Comparison of ENCODE assay signal across 1 cellular context in the genomic region with DNA sequence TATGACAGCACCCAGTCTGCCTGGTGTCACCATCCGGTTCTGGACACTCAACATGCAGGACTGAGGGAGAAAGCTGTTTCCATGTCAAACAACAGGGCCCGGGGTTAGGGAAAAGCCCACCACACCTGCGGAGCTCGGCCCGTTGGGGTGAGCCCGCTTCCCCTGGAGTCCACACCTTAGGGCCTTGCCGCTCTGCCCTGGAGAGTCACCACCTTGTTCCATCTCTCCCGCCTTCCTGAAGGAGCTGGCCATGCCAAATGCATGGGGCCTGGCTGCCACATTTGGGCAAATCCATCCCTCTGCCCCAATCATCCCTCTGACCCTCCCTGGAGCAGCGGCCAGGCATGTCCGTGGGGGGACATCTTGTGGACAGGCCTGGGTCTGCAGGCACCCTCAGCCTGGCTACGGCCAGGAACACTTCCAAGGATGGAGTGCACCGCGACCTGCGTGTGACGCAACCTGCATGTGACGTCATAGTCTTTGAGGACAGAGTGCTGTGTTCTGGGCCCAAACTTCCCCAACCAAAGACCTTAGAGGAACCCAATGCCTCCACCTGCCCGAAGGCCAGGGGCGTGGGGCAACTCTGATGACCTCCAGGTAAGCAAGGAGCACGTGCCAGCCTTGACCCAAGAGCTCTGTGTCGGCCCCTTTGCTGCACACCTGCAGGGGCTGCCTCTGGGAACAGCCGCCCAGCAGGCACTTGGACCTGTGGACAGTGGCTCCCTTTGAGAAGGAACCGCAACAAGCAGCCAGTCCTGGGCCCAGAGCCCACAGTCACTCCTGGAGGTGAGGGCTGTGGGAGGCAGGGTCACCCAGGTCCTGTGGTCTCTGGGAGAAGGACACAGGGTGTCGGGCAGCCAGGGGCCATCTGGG.
TF ChIP-seq lines count a peak whose summit lies in the region.

No MANE protein-coding gene starts in this region.

TF ChIP-seq in H1, 55 proteins besides CTCF, POLR2A, EP300 and RAD21:
- TF ChIP-seq TCF12 (IDR thresholded peaks at IDR 0.05; ENCODE audit: low read depth, low read length) (no peak), RFX5 (IDR thresholded peaks at IDR 0.05; ENCODE audit: borderline replicate concordance, low read depth, low read length) (no peak), RXRA (IDR thresholded peaks at IDR 0.05; ENCODE audit: insufficient read depth, low read depth, low read length) (no peak), TAF7 (optimal IDR thresholded peaks at IDR 0.05; ENCODE audit: borderline replicate concordance, low read depth, low read length) (no peak), CREB1 (IDR thresholded peaks at IDR 0.05) (0 out of 2 replicates have a peak, but pooled peaks have one; percentile 22), CHD2 (IDR thresholded peaks at IDR 0.05; ENCODE audit: low read length) (no peak), NRF1 (IDR thresholded peaks at IDR 0.05; ENCODE audit: low read depth, low read length) (no peak), ZNF274 (IDR thresholded peaks at IDR 0.05; ENCODE audit: borderline replicate concordance, extremely low read depth, low read length) (no peak), TEAD4 (IDR thresholded peaks at IDR 0.05; ENCODE audit: low read depth, low read length) (no peak), CEBPB (IDR thresholded peaks at IDR 0.05; ENCODE audit: low read depth, low read length) (peak; percentile 91), SP2 (IDR thresholded peaks at IDR 0.05; ENCODE audit: low read length) (no peak), JUND (IDR thresholded peaks at IDR 0.05; ENCODE audit: low read length) (no peak)
- TF ChIP-seq, protein P1, sequence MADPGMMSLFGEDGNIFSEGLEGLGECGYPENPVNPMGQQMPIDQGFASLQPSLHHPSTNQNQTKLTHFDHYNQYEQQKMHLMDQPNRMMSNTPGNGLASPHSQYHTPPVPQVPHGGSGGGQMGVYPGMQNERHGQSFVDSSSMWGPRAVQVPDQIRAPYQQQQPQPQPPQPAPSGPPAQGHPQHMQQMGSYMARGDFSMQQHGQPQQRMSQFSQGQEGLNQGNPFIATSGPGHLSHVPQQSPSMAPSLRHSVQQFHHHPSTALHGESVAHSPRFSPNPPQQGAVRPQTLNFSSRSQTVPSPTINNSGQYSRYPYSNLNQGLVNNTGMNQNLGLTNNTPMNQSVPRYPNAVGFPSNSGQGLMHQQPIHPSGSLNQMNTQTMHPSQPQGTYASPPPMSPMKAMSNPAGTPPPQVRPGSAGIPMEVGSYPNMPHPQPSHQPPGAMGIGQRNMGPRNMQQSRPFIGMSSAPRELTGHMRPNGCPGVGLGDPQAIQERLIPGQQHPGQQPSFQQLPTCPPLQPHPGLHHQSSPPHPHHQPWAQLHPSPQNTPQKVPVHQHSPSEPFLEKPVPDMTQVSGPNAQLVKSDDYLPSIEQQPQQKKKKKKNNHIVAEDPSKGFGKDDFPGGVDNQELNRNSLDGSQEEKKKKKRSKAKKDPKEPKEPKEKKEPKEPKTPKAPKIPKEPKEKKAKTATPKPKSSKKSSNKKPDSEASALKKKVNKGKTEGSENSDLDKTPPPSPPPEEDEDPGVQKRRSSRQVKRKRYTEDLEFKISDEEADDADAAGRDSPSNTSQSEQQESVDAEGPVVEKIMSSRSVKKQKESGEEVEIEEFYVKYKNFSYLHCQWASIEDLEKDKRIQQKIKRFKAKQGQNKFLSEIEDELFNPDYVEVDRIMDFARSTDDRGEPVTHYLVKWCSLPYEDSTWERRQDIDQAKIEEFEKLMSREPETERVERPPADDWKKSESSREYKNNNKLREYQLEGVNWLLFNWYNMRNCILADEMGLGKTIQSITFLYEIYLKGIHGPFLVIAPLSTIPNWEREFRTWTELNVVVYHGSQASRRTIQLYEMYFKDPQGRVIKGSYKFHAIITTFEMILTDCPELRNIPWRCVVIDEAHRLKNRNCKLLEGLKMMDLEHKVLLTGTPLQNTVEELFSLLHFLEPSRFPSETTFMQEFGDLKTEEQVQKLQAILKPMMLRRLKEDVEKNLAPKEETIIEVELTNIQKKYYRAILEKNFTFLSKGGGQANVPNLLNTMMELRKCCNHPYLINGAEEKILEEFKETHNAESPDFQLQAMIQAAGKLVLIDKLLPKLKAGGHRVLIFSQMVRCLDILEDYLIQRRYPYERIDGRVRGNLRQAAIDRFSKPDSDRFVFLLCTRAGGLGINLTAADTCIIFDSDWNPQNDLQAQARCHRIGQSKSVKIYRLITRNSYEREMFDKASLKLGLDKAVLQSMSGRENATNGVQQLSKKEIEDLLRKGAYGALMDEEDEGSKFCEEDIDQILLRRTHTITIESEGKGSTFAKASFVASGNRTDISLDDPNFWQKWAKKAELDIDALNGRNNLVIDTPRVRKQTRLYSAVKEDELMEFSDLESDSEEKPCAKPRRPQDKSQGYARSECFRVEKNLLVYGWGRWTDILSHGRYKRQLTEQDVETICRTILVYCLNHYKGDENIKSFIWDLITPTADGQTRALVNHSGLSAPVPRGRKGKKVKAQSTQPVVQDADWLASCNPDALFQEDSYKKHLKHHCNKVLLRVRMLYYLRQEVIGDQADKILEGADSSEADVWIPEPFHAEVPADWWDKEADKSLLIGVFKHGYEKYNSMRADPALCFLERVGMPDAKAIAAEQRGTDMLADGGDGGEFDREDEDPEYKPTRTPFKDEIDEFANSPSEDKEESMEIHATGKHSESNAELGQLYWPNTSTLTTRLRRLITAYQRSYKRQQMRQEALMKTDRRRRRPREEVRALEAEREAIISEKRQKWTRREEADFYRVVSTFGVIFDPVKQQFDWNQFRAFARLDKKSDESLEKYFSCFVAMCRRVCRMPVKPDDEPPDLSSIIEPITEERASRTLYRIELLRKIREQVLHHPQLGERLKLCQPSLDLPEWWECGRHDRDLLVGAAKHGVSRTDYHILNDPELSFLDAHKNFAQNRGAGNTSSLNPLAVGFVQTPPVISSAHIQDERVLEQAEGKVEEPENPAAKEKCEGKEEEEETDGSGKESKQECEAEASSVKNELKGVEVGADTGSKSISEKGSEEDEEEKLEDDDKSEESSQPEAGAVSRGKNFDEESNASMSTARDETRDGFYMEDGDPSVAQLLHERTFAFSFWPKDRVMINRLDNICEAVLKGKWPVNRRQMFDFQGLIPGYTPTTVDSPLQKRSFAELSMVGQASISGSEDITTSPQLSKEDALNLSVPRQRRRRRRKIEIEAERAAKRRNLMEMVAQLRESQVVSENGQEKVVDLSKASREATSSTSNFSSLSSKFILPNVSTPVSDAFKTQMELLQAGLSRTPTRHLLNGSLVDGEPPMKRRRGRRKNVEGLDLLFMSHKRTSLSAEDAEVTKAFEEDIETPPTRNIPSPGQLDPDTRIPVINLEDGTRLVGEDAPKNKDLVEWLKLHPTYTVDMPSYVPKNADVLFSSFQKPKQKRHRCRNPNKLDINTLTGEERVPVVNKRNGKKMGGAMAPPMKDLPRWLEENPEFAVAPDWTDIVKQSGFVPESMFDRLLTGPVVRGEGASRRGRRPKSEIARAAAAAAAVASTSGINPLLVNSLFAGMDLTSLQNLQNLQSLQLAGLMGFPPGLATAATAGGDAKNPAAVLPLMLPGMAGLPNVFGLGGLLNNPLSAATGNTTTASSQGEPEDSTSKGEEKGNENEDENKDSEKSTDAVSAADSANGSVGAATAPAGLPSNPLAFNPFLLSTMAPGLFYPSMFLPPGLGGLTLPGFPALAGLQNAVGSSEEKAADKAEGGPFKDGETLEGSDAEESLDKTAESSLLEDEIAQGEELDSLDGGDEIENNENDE (IDR thresholded peaks at IDR 0.05; ENCODE audit: insufficient replicate concordance, low read length), result no peak
